In genomic region chr1:29050141-29050540, GRCh38 we compare ENCODE assay signal across 27 cellular contexts.
DNase-seq lines count a peak whose midpoint lies in the region; FAIRE-seq and TF ChIP-seq lines count a peak whose summit lies in the region.
"Had no signal": no experiment of that assay in that cellular context is flagged by ENCODE, and none has a peak within 500 bp of the region (broad histone marks: within the 10 kb centered on the region; RNA-seq: fewer than 3 reads in every experiment).

No MANE protein-coding gene starts in this region.

- no peaks in the 10 kb centered on the region for H3K27me3 ChIP-seq in WERI-Rb-1 (ENCODE audit: insufficient read depth, low read depth, severe bottlenecking)
- H3K27me3 ChIP-seq: cardiac muscle cell, right lobe of liver had no signal

- peaks cover 26% of the 10 kb centered on the region for H3K4me1 Mint-ChIP-seq in nephron
- H3K4me1 Mint-ChIP-seq: GM23338 had no signal

- no peaks in the 10 kb centered on the region for H3K27me3 Mint-ChIP-seq in nephron (ENCODE audit: low read depth)
- H3K27me3 Mint-ChIP-seq: CD4-positive, alpha-beta memory T cell; dendritic cell treated with granulocyte-macrophage colony-stimulating factor and Interleukin-4, amounts not matched to agents 40 ng/mL and 50 ng/mL, for 4 days; type B pancreatic cell had no signal

- peak overlapping the region; percentile 43 to 64 (median 53) for H3K27ac Mint-ChIP-seq in nephron
- H3K27ac Mint-ChIP-seq: dendritic cell treated with granulocyte-macrophage colony-stimulating factor and Interleukin-4, amounts not matched to agents 40 ng/mL and 50 ng/mL, for 4 days; GM23338; nephron progenitor cell; type B pancreatic cell had no signal

- no peak overlapping the region for H3K4me3 ChIP-seq in WERI-Rb-1 (ENCODE audit: low read depth, low read length)
- H3K4me3 ChIP-seq: cardiac muscle cell, GM23338, lower lobe of right lung, mucosa of descending colon, right lobe of liver had no signal

- H3K27ac ChIP-seq in WERI-Rb-1 (peak overlapping the region; percentile 31), caudate nucleus (ENCODE audit: low read depth, low read length) (no peak overlapping the region)
- H3K27ac ChIP-seq: cardiac muscle cell, lower lobe of right lung, parathyroid adenoma, right lobe of liver, VCaP had no signal

- no peaks in the 10 kb centered on the region for H3K9me3 ChIP-seq in WERI-Rb-1 (ENCODE audit: severe bottlenecking)
- H3K9me3 ChIP-seq: lower lobe of right lung, mucosa of descending colon, right lobe of liver had no signal

- intact Hi-C loops in posterior cingulate gyrus (cut with DNase I) = no loop called here

- no peak for FAIRE-seq in frontal cortex (lab: Jason Lieb, UNC)
- FAIRE-seq: kidney had no signal

- DNase-seq in Ammon's horn (ENCODE audit: low spot score) (peak; percentile 38), GM03348 (ENCODE audit: low spot score) (peak; percentile 21), WERI-Rb-1 (no peak), posterior cingulate gyrus (no peak), NOMO-1 treated with dmso at 0.1 percent for 144 hours (lab: John Stamatoyannopoulos, UW; ENCODE audit: unreplicated experiment) (no peak), caudate nucleus (lab: John Stamatoyannopoulos, UW) (no peak), frontal cortex (ENCODE audit: low spot score in 2 of 2) (no peak)
- DNase-seq: activated effector memory CD4-positive, alpha-beta T cell treated with Interleukin-2 at 50 U/mL for 16 hours; amniotic stem cell; CD4-positive, alpha-beta memory T cell; GDM1; glutamatergic neuron; KBM-7; kidney; lower lobe of right lung; MM.1S; mucosa of descending colon; NCI-H1417; nephron progenitor cell; right lobe of liver had no signal

- no peaks in the 10 kb centered on the region for H3K9me3 Mint-ChIP-seq in nephron
- H3K9me3 Mint-ChIP-seq: CD4-positive, alpha-beta memory T cell; dendritic cell treated with granulocyte-macrophage colony-stimulating factor and Interleukin-4, amounts not matched to agents 40 ng/mL and 50 ng/mL, for 4 days; GM23338; type B pancreatic cell had no signal

- H3K36me3 Mint-ChIP-seq in nephron (ENCODE audit: low read depth) = peaks cover 23% of the 10 kb centered on the region

- H3K4me3 Mint-ChIP-seq in nephron = no peak overlapping the region
- H3K4me3 Mint-ChIP-seq: CD4-positive, alpha-beta memory T cell; dendritic cell treated with granulocyte-macrophage colony-stimulating factor and Interleukin-4, amounts not matched to agents 40 ng/mL and 50 ng/mL, for 4 days; GM23338; nephron progenitor cell; type B pancreatic cell had no signal

- peaks cover 14% of the 10 kb centered on the region for H3K36me3 ChIP-seq in WERI-Rb-1
- H3K36me3 ChIP-seq: cardiac muscle cell had no signal

- no peak for TF ChIP-seq CTCF in WERI-Rb-1 (IDR thresholded peaks at IDR 0.05; ENCODE audit: low read depth, low read length)
- TF ChIP-seq CTCF in nephron (IDR thresholded peaks at IDR 0.05; ENCODE audit: unreplicated experiment in 3 of 3) = no peak

Comparison
In these comparisons a context has a peak if more than half of its experiments do, and no peak if none do; other contexts are left out.
1. DNase-seq: peak in Ammon's horn (single experiment) and GM03348 (single experiment); none in WERI-Rb-1 (single experiment), posterior cingulate gyrus (0 of 10), NOMO-1 treated with dmso at 0.1 percent for 144 hours (single experiment), caudate nucleus (0 of 61) and frontal cortex (0 of 2).